ENCODE assay signal across 15 cellular contexts in the genomic region with DNA sequence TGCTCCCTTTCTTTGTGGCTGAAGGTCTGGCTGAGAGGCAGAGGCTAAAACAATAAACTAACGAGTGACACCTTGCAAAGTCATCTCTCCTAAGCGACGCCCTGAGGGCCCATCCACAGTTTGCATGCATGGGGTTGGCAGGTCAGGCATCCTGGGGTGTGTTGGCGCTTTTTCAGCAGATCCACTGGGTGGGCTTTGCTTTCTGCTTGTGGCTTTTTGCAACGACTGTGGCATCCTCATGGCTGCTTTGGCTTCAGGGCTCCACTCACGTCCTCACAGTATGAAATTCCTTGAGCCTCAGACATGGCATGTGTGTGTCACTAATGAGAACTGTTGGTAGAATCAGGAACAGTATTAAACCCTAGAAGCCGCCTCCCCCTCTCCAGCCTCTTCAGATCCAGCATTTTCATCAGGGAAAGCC.
DNase-seq lines count a peak whose midpoint lies in the region; ATAC-seq and TF ChIP-seq lines count a peak whose summit lies in the region.
"Had no signal": no experiment of that assay in that cellular context is flagged by ENCODE, and none has a peak within 500 bp of the region (broad histone marks: within the 10 kb centered on the region; RNA-seq: fewer than 3 reads in every experiment).

No MANE protein-coding gene starts in this region.

- H3K27me3 ChIP-seq in HCT116 (ENCODE audit: insufficient read depth, low read length) (no peaks in the 10 kb centered on the region), adipocyte (replicated peaks; ENCODE audit: control insufficient read depth, insufficient read depth, low read length) (no peaks in the 10 kb centered on the region)
- H3K27me3 ChIP-seq: pancreas had no signal

- intact Hi-C loops in HCT116 (cut with micrococcal nuclease) = no loop called here

- H3K9ac ChIP-seq in HCT116 (ENCODE audit: low read length) (peak overlapping the region; percentile 25), adipocyte (ENCODE audit: low read length) (no peak overlapping the region)

- H3K4me3 ChIP-seq in AG09309 (ENCODE audit: control insufficient read depth, low read depth, low read length) (no peak overlapping the region), HCT116 (replicated peaks in 1 of 2; ENCODE audit: low read depth in 1 of 2, low read length in 2 of 2) (no peak overlapping the region), adipocyte (ENCODE audit: low read length) (no peak overlapping the region)
- H3K4me3 ChIP-seq: coronary artery, pancreas had no signal

- H3K9me2 ChIP-seq in HCT116 (ENCODE audit: insufficient read depth) = no peaks in the 10 kb centered on the region

- no peak for TF ChIP-seq CTCF in AG09309 (IDR thresholded peaks at IDR 0.05; ENCODE audit: control insufficient read depth, insufficient read depth, low read depth, low read length, missing control alignments)
- no peak for TF ChIP-seq CTCF in HCT116 (IDR thresholded peaks at IDR 0.05 in 2 of 3, conservative IDR thresholded peaks at IDR 0.05 in 1 of 3; ENCODE audit: borderline replicate concordance in 1 of 3, insufficient read depth in 1 of 3, low read depth in 2 of 3, low read length in 2 of 3)

- H3K4me2 ChIP-seq in HCT116 (ENCODE audit: low read length) = peak overlapping the region; percentile 93

- no peaks in the 10 kb centered on the region for H3K36me3 Mint-ChIP-seq in naive thymus-derived CD8-positive, alpha-beta T cell
- H3K36me3 Mint-ChIP-seq: activated naive CD8-positive, alpha-beta T cell had no signal

- H3K9me3 ChIP-seq in HCT116 (ENCODE audit: control insufficient read depth in 1 of 2, insufficient read depth in 1 of 2, low read depth in 1 of 2, low read length in 2 of 2) (no peaks in the 10 kb centered on the region), adipocyte (ENCODE audit: control insufficient read depth, low read length) (no peaks in the 10 kb centered on the region)
- H3K9me3 ChIP-seq: pancreas had no signal

- BruUV-seq in HCT116 (replicated peaks; lab: Mats Ljungman, UMichigan) = no TSS peak

- no peak for ATAC-seq in HCT116
- no peak for ATAC-seq in naive thymus-derived CD8-positive, alpha-beta T cell
- ATAC-seq in stimulated activated naive CD8-positive, alpha-beta T cell treated with anti-CD3 and anti-CD28 coated beads, Interleukin-15, Interleukin-2, amounts not matched to agents 100 U/mL and 50 U/mL, for 24 hours = no peak
- ATAC-seq: activated CD4-positive, CD25-positive, alpha-beta regulatory T cell treated with anti-CD3 and anti-CD28 coated beads, Interleukin-2, amount 50 U/mL, for 24 hours; pancreas had no signal

- TF ChIP-seq POLR2A in HCT116 (IDR thresholded peaks at IDR 0.05; ENCODE audit: borderline replicate concordance, extremely low read depth, insufficient read depth, insufficient read length) = no peak

- peaks cover 0 to 2% (median 0%) of the 10 kb centered on the region in 9 donors for H3K9me3 Mint-ChIP-seq in naive thymus-derived CD8-positive, alpha-beta T cell
- H3K9me3 Mint-ChIP-seq: mesothelial cell of epicardium had no signal

- H3K27ac ChIP-seq in HCT116 (ENCODE audit: low read depth, low read length) = no peak overlapping the region
- H3K27ac ChIP-seq: coronary artery had no signal

- POLR2A ChIA-PET in HCT116 (lab: Charles Lee) = no interaction called here
- POLR2A ChIA-PET in naive thymus-derived CD8-positive, alpha-beta T cell (lab: Charles Lee) = no interaction called here

- RAD21 ChIA-PET in HCT116 (lab: Charles Lee; ENCODE audit: low non-redundant PET in 1 of 2, low total read pairs in 2 of 2, uncharacterized antibody in 2 of 2, unreplicated experiment in 2 of 2) = no interaction called here

- peak; percentile 33 for DNase-seq in AG09309 (ENCODE audit: low read depth)
- DNase-seq in HCT116 (ENCODE audit: low read depth, low spot score) = no peak
- peak; percentile 53 for DNase-seq in adipocyte (ENCODE audit: low read depth)
- peak; percentile 72 for DNase-seq in kidney tubule cell (ENCODE audit: low spot score)
- no peak for DNase-seq in naive thymus-derived CD8-positive, alpha-beta T cell
- DNase-seq in stimulated activated naive CD8-positive, alpha-beta T cell treated with anti-CD3 and anti-CD28 coated beads, Interleukin-15, Interleukin-2, amounts not matched to agents 100 U/mL and 50 U/mL, for 24 hours = no peak
- no peak for DNase-seq in activated CD4-positive, alpha-beta T cell treated with anti-CD3 and anti-CD28 coated beads for 4 hours
- no peak for DNase-seq in germinal center (ENCODE audit: low spot score)
- DNase-seq: DND-41; pancreas; stimulated activated CD4-positive, alpha-beta T cell treated with anti-CD3 and anti-CD28 coated beads, Interleukin-1b, Interleukin-23, amount 100 ng/mL, for 48 hours had no signal

- CTCF ChIA-PET in HCT116 (lab: Charles Lee) = no interaction called here

- H3K79me2 ChIP-seq in HCT116 (ENCODE audit: insufficient read depth, low read length) = peaks cover 40% of the 10 kb centered on the region

- H4K20me1 ChIP-seq in HCT116 (ENCODE audit: insufficient read depth) = no peaks in the 10 kb centered on the region

- H3K4me3 Mint-ChIP-seq in naive thymus-derived CD8-positive, alpha-beta T cell = no peak overlapping the region
- H3K4me3 Mint-ChIP-seq: activated naive CD8-positive, alpha-beta T cell; mesothelial cell of epicardium had no signal

- H3K27ac Mint-ChIP-seq in naive thymus-derived CD8-positive, alpha-beta T cell = no peak overlapping the region
- H3K27ac Mint-ChIP-seq: activated naive CD8-positive, alpha-beta T cell; mesothelial cell of epicardium had no signal

- no peak overlapping the region for H2AFZ ChIP-seq in HCT116 (ENCODE audit: low read depth, low read length, poor library complexity, severe bottlenecking)

- H3K4me1 ChIP-seq in HCT116 (ENCODE audit: control insufficient read depth in 1 of 2, insufficient read depth in 2 of 2, low read length in 2 of 2) (peaks cover 65 to 89% of the 10 kb centered on the region in 2 experiments), adipocyte (ENCODE audit: control insufficient read depth, insufficient read depth, low read length) (peaks cover 69% of the 10 kb centered on the region)

- no peaks in the 10 kb centered on the region for H3K36me3 ChIP-seq in HCT116 (ENCODE audit: control insufficient read depth in 1 of 2, insufficient read depth in 2 of 2, low read length in 2 of 2)
- H3K36me3 ChIP-seq in adipocyte (ENCODE audit: control insufficient read depth, insufficient read depth, low read length, severe bottlenecking) = no peaks in the 10 kb centered on the region
- H3K36me3 ChIP-seq: pancreas had no signal

- H3K27me3 Mint-ChIP-seq in naive thymus-derived CD8-positive, alpha-beta T cell = peaks cover 0 to 14% (median 0%) of the 10 kb centered on the region in 5 donors

- H3K4me1 Mint-ChIP-seq in naive thymus-derived CD8-positive, alpha-beta T cell = peaks cover 0 to under 1% (median 0%) of the 10 kb centered on the region in 4 donors

- no peak for TF ChIP-seq RAD21 in HCT116 (IDR thresholded peaks at IDR 0.05; ENCODE audit: low read depth)

TF ChIP-seq in HCT116, 20 proteins besides CTCF, POLR2A, EP300 and RAD21:
- TF ChIP-seq EZH2 (IDR thresholded peaks at IDR 0.05) (no peak), POLR2AphosphoS5 (IDR thresholded peaks at IDR 0.05; ENCODE audit: low read depth, low read length) (no peak), ZFX (IDR thresholded peaks at IDR 0.05) (no peak), SP1 (IDR thresholded peaks at IDR 0.05; ENCODE audit: low read depth) (no peak), EGR1 (IDR thresholded peaks at IDR 0.05; ENCODE audit: low read depth) (no peak), CEBPB (IDR thresholded peaks at IDR 0.05; ENCODE audit: low read depth) (no peak), SIN3A (IDR thresholded peaks at IDR 0.05; ENCODE audit: low read depth) (no peak)
- TF ChIP-seq, protein P1, sequence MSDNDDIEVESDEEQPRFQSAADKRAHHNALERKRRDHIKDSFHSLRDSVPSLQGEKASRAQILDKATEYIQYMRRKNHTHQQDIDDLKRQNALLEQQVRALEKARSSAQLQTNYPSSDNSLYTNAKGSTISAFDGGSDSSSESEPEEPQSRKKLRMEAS (IDR thresholded peaks at IDR 0.05) = no peak
TF ChIP-seq in HCT116: peak in this region for 0.

Comparison
In these comparisons a context has a peak if more than half of its experiments do, and no peak if none do; other contexts are left out.
1. DNase-seq: peak in AG09309 (single experiment), adipocyte (single experiment) and kidney tubule cell (single experiment); none in HCT116 (single experiment), naive thymus-derived CD8-positive, alpha-beta T cell (0 of 10), stimulated activated naive CD8-positive, alpha-beta T cell treated with anti-CD3 and anti-CD28 coated beads, Interleukin-15, Interleukin-2, amounts not matched to agents 100 U/mL and 50 U/mL, for 24 hours (single experiment), activated CD4-positive, alpha-beta T cell treated with anti-CD3 and anti-CD28 coated beads for 4 hours (0 of 2) and germinal center (single experiment).